In the genomic region with DNA sequence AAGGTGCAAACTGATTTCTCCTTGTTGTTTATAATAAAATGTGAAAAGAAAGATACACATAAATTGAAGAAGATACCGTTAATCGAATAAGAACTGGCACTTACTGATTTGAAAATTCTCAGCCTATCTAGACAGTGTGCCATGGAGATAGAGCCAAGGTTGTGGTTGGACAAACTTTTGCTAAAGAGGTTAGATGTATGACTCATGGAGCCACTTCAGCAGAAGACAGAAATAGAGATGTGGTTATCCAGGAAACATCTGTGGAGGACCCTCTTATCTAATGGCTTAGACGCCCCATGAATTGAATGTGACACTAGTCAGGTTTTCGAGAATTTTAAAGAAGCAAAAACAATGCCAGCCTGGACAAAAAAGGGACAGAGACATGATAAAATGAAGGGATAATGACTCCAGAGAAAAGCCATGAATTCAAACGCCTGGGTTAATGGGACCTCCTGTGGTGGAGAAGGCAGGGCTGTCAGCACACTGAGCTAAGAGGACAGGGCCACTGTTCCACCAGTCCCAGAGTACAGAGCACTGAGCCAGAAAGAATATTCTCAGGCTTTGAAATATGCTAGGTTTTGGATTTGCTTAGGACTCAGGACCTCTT, we compare ENCODE assay signal across 20 cellular contexts.
A peak's percentile ranks its signal among the peaks of the same experiment; 100 is the strongest.
DNase-seq lines count a peak whose midpoint lies in the region; ATAC-seq and TF ChIP-seq lines count a peak whose summit lies in the region.
"Had no signal": no experiment of that assay in that cellular context is flagged by ENCODE, and none has a peak within 500 bp of the region (broad histone marks: within the 10 kb centered on the region; RNA-seq: fewer than 3 reads in every experiment).

No MANE protein-coding gene starts in this region.

- H3K36me3 ChIP-seq in HEK293 (ENCODE audit: control insufficient read depth in 2 of 2, insufficient read depth in 1 of 2, low read length in 2 of 2) (no peaks in the 10 kb centered on the region), neural cell (ENCODE audit: insufficient read depth, low read length) (no peaks in the 10 kb centered on the region)
- H3K36me3 ChIP-seq: upper lobe of right lung had no signal

- H3K4me2 ChIP-seq in neural cell (ENCODE audit: low read length) = no peak overlapping the region

- no peaks in the 10 kb centered on the region for H3K9me2 ChIP-seq in neural cell (ENCODE audit: insufficient read depth, low read length)

- H3K27me3 ChIP-seq in neural cell (ENCODE audit: insufficient read depth, low read depth, low read length) = no peaks in the 10 kb centered on the region
- H3K27me3 ChIP-seq: foreskin keratinocyte, upper lobe of right lung had no signal

- H3K9ac ChIP-seq in neural cell (ENCODE audit: low read length) = no peak overlapping the region

- H3K36me3 Mint-ChIP-seq in WTC11 = no peaks in the 10 kb centered on the region

- H3K9me3 ChIP-seq in HEK293 (ENCODE audit: control insufficient read depth, insufficient read depth, low read depth, low read length) (no peaks in the 10 kb centered on the region), neural cell (ENCODE audit: low read length) (no peaks in the 10 kb centered on the region)
- H3K9me3 ChIP-seq: upper lobe of right lung had no signal

- H3K27ac ChIP-seq in HEK293 (ENCODE audit: extremely low read depth, low read depth, low read length) (no peak overlapping the region), neural cell (ENCODE audit: low read length) (no peak overlapping the region)
- H3K27ac ChIP-seq: foreskin keratinocyte, RWPE1, upper lobe of right lung had no signal

- H3K9me3 Mint-ChIP-seq in WTC11 = no peaks in the 10 kb centered on the region
- H3K9me3 Mint-ChIP-seq: dendritic cell treated with granulocyte-macrophage colony-stimulating factor and Interleukin-4, amounts not matched to agents 40 ng/mL and 50 ng/mL, for 4 days; neural crest cell had no signal

- CTCF ChIA-PET in HEK293 (lab: Yijun Ruan, JAX) = interaction anchor here (0.6 kb wide), 1 partner anchor 323 kb away, joined by 3 read pairs; no protein-coding TSS in a partner anchor
- CTCF ChIA-PET in WTC11 (lab: Charles Lee) = no interaction called here

- no peaks in the 10 kb centered on the region for H4K20me1 ChIP-seq in neural cell (ENCODE audit: insufficient read depth)

- H3K4me3 ChIP-seq in HEK293 (ENCODE audit: low read depth, low read length) = no peak overlapping the region
- H3K4me3 ChIP-seq in neural cell (ENCODE audit: low read length) = no peak overlapping the region
- H3K4me3 ChIP-seq: upper lobe of right lung had no signal

- no peak for TF ChIP-seq CTCF in HEK293 (tag by site-specific recombination; IDR thresholded peaks at IDR 0.05)
- TF ChIP-seq CTCF in WTC11 (IDR thresholded peaks at IDR 0.05) = no peak
- TF ChIP-seq CTCF in neural cell (IDR thresholded peaks at IDR 0.05; ENCODE audit: poor library complexity, severe bottlenecking) = no peak

- H2AFZ ChIP-seq in neural cell (ENCODE audit: low read depth, low read length) = no peak overlapping the region

- no peak for TF ChIP-seq RAD21 in neural cell (conservative IDR thresholded peaks at IDR 0.05)

- peak; percentile 79 for TF ChIP-seq EP300 in neural cell (conservative IDR thresholded peaks at IDR 0.05; ENCODE audit: poor library complexity, severe bottlenecking)

- DNase-seq in MV-4-11 (lab: John Stamatoyannopoulos, UW) = peak; percentile 44
- no peak for DNase-seq in WTC11 (ENCODE audit: low spot score)
- no peak for DNase-seq in LoVo (ENCODE audit: low spot score)
- no peak for DNase-seq in dedifferentiated amniotic fluid mesenchymal stem cell (ENCODE audit: extremely low spot score)
- DNase-seq: activated CD4-positive, alpha-beta T cell treated with anti-CD3 and anti-CD28 coated beads for 48 hours; activated effector memory CD4-positive, alpha-beta T cell treated with Interleukin-2 at 50 U/mL for 16 hours; foreskin keratinocyte; NCI-H1436; NCI-H226; small intestine; stimulated activated CD4-positive, alpha-beta T cell treated with anti-CD3 and anti-CD28 coated beads, Interleukin-4, amount 100 ng/mL, for 4 hours; upper lobe of right lung had no signal

- H3K27ac Mint-ChIP-seq in WTC11 = no peak overlapping the region
- H3K27ac Mint-ChIP-seq: B cell; dendritic cell treated with granulocyte-macrophage colony-stimulating factor and Interleukin-4, amounts not matched to agents 40 ng/mL and 50 ng/mL, for 4 days; progenitor cell of endocrine pancreas had no signal

- no peaks in the 10 kb centered on the region for H3K79me2 ChIP-seq in neural cell (replicated peaks; ENCODE audit: insufficient read depth, low read length)

- peaks cover 14% of the 10 kb centered on the region for H3K4me1 Mint-ChIP-seq in WTC11
- H3K4me1 Mint-ChIP-seq: B cell, neural crest cell had no signal

- no peak overlapping the region for H3K4me3 Mint-ChIP-seq in WTC11
- H3K4me3 Mint-ChIP-seq: B cell; dendritic cell treated with granulocyte-macrophage colony-stimulating factor and Interleukin-4, amounts not matched to agents 40 ng/mL and 50 ng/mL, for 4 days; neural crest cell had no signal

- POLR2A ChIA-PET in HEK293 (lab: Yijun Ruan, JAX) = no interaction called here
- POLR2A ChIA-PET in WTC11 (lab: Charles Lee) = no interaction called here

- H3F3A ChIP-seq in neural cell (ENCODE audit: insufficient read depth, low read length, poor library complexity, severe bottlenecking) = no peaks in the 10 kb centered on the region

- ATAC-seq in WTC11 (peak; percentile 84), HG02571 (IDR thresholded peaks at IDR 0.05; ENCODE audit: unreplicated experiment) (no peak)
- ATAC-seq: foreskin keratinocyte, upper lobe of right lung had no signal

- no peaks in the 10 kb centered on the region for H3K27me3 Mint-ChIP-seq in WTC11 (ENCODE audit: low read depth)
- H3K27me3 Mint-ChIP-seq: B cell; dendritic cell treated with granulocyte-macrophage colony-stimulating factor and Interleukin-4, amounts not matched to agents 40 ng/mL and 50 ng/mL, for 4 days; progenitor cell of endocrine pancreas had no signal

- no peaks in the 10 kb centered on the region for H3K4me1 ChIP-seq in HEK293 (ENCODE audit: control insufficient read depth, insufficient read depth, low read length)
- H3K4me1 ChIP-seq: foreskin keratinocyte, upper lobe of right lung had no signal

TF ChIP-seq in HEK293, 187 proteins besides CTCF, POLR2A, EP300 and RAD21:
- TF ChIP-seq ZNF335 (tag by site-specific recombination; conservative IDR thresholded peaks at IDR 0.05) (peak; percentile 53), ZNF19 (tag by site-specific recombination; IDR thresholded peaks at IDR 0.05; ENCODE audit: low read depth) (no peak)

TF ChIP-seq in WTC11, 78 proteins besides CTCF, POLR2A, EP300 and RAD21 (continues in another document):
- TF ChIP-seq, protein P1, sequence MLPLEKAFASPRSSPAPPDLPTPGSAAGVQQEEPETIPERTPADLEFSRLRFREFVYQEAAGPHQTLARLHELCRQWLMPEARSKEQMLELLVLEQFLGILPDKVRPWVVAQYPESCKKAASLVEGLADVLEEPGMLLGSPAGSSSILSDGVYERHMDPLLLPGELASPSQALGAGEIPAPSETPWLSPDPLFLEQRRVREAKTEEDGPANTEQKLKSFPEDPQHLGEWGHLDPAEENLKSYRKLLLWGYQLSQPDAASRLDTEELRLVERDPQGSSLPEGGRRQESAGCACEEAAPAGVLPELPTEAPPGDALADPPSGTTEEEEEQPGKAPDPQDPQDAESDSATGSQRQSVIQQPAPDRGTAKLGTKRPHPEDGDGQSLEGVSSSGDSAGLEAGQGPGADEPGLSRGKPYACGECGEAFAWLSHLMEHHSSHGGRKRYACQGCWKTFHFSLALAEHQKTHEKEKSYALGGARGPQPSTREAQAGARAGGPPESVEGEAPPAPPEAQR (CRISPR knock-in tag; IDR thresholded peaks at IDR 0.05) = no peak
- TF ChIP-seq NFYB (CRISPR knock-in tag; conservative IDR thresholded peaks at IDR 0.05; ENCODE audit: low read depth) (no peak), SP1 (CRISPR knock-in tag; conservative IDR thresholded peaks at IDR 0.05) (no peak), JAZF1 (CRISPR knock-in tag; IDR thresholded peaks at IDR 0.05) (no peak), IRF2 (CRISPR knock-in tag; IDR thresholded peaks at IDR 0.05; ENCODE audit: borderline replicate concordance, low read depth) (no peak), ZMAT4 (CRISPR knock-in tag; IDR thresholded peaks at IDR 0.05) (no peak), MXD4 (CRISPR knock-in tag; IDR thresholded peaks at IDR 0.05; ENCODE audit: borderline replicate concordance) (no peak)

TF ChIP-seq in neural cell, 6 proteins besides CTCF, POLR2A, EP300 and RAD21:
- TF ChIP-seq, protein P2, sequence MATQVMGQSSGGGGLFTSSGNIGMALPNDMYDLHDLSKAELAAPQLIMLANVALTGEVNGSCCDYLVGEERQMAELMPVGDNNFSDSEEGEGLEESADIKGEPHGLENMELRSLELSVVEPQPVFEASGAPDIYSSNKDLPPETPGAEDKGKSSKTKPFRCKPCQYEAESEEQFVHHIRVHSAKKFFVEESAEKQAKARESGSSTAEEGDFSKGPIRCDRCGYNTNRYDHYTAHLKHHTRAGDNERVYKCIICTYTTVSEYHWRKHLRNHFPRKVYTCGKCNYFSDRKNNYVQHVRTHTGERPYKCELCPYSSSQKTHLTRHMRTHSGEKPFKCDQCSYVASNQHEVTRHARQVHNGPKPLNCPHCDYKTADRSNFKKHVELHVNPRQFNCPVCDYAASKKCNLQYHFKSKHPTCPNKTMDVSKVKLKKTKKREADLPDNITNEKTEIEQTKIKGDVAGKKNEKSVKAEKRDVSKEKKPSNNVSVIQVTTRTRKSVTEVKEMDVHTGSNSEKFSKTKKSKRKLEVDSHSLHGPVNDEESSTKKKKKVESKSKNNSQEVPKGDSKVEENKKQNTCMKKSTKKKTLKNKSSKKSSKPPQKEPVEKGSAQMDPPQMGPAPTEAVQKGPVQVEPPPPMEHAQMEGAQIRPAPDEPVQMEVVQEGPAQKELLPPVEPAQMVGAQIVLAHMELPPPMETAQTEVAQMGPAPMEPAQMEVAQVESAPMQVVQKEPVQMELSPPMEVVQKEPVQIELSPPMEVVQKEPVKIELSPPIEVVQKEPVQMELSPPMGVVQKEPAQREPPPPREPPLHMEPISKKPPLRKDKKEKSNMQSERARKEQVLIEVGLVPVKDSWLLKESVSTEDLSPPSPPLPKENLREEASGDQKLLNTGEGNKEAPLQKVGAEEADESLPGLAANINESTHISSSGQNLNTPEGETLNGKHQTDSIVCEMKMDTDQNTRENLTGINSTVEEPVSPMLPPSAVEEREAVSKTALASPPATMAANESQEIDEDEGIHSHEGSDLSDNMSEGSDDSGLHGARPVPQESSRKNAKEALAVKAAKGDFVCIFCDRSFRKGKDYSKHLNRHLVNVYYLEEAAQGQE (IDR thresholded peaks at IDR 0.05; ENCODE audit: borderline replicate concordance) = no peak
- TF ChIP-seq MXI1 (conservative IDR thresholded peaks at IDR 0.05; ENCODE audit: poor library complexity, severe bottlenecking) = no peak
- TF ChIP-seq EZH2 (IDR thresholded peaks at IDR 0.05; ENCODE audit: borderline replicate concordance, insufficient read depth, low read length, poor library complexity, severe bottlenecking) = no peak
- no peak for TF ChIP-seq SMC3 (conservative IDR thresholded peaks at IDR 0.05; ENCODE audit: poor library complexity)
- TF ChIP-seq POLR2AphosphoS5 (IDR thresholded peaks at IDR 0.05) = peak; percentile 32
